In the genomic region with DNA sequence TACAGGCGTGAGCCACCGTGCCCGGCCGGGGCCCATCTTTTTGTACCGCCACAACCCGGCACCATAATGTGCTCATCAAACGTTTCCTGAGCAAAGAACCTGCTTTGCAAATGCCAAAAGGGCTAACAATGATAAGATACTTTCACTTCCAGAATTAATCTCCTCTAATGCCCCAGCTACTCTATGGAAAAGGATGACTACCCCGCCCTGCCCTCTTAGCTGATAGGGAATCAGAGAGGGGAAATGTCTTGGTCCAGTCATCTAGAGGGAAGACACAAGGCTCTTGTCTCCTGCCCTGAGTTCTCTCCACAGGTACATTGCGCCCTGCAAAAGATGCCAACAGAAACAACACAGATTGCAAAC, we compare ENCODE assay signal across 8 cellular contexts. TPM values are rescaled to one million over a fixed set of nuclear protein-coding genes. Genes with fewer than 3 reads are reported as not detected.
DNase-seq lines count a peak whose midpoint lies in the region; ATAC-seq and TF ChIP-seq lines count a peak whose summit lies in the region.

No MANE protein-coding gene starts in this region.

- TF ChIP-seq EP300 in neural cell (conservative IDR thresholded peaks at IDR 0.05; ENCODE audit: poor library complexity, severe bottlenecking) = no peak

- H3K4me1 Mint-ChIP-seq in CD4-positive, CD25-positive, alpha-beta regulatory T cell = peaks cover 0 to 20% (median 11%) of the 10 kb centered on the region in 4 donors

- TF ChIP-seq CTCF in KMS-11 (conservative IDR thresholded peaks at IDR 0.05; ENCODE audit: low read depth, low read length) = no peak
- TF ChIP-seq CTCF in choroid plexus epithelial cell (conservative IDR thresholded peaks at IDR 0.05; ENCODE audit: low read depth, low read length) = no peak
- no peak for TF ChIP-seq CTCF in neural cell (IDR thresholded peaks at IDR 0.05; ENCODE audit: poor library complexity, severe bottlenecking)

- H3F3A ChIP-seq in neural cell (ENCODE audit: insufficient read depth, low read length, poor library complexity, severe bottlenecking) = no peaks in the 10 kb centered on the region

- H3K4me1 ChIP-seq in CD4-positive, CD25-positive, alpha-beta regulatory T cell (ENCODE audit: control insufficient read depth, insufficient read depth, low read length, poor library complexity, severe bottlenecking) = peaks cover 15% of the 10 kb centered on the region
- peaks cover 46% of the 10 kb centered on the region for H3K4me1 ChIP-seq in KMS-11 (ENCODE audit: low read depth, poor library complexity, severe bottlenecking)

- peak overlapping the region; percentile 93 for H3K4me3 ChIP-seq in CD4-positive, CD25-positive, alpha-beta regulatory T cell (ENCODE audit: low read depth, low read length)
- no peak overlapping the region for H3K4me3 ChIP-seq in KMS-11 (IDR thresholded peaks at IDR 0.05; ENCODE audit: insufficient read depth, low read depth, low read length)
- H3K4me3 ChIP-seq in choroid plexus epithelial cell (ENCODE audit: low read depth, low read length) = peak overlapping the region; percentile 87
- H3K4me3 ChIP-seq in neural cell (ENCODE audit: low read length) = peak overlapping the region; percentile 84

- H4K20me1 ChIP-seq in KMS-11 (ENCODE audit: insufficient read depth) = no peaks in the 10 kb centered on the region
- H4K20me1 ChIP-seq in neural cell (ENCODE audit: insufficient read depth) = no peaks in the 10 kb centered on the region

- no peaks in the 10 kb centered on the region for H3K9me3 Mint-ChIP-seq in CD4-positive, CD25-positive, alpha-beta regulatory T cell

- peak overlapping the region; percentile 91 to 95 (median 92) for H3K4me3 Mint-ChIP-seq in CD4-positive, CD25-positive, alpha-beta regulatory T cell

- no peak for TF ChIP-seq RAD21 in neural cell (conservative IDR thresholded peaks at IDR 0.05)

- H3K4me2 ChIP-seq in KMS-11 (peak overlapping the region; percentile 100), neural cell (ENCODE audit: low read length) (peak overlapping the region; percentile 67)

- H3K36me3 ChIP-seq in CD4-positive, CD25-positive, alpha-beta regulatory T cell (ENCODE audit: control insufficient read depth, insufficient read depth, low read length) = no peaks in the 10 kb centered on the region
- H3K36me3 ChIP-seq in KMS-11 (ENCODE audit: insufficient read depth) (no peaks in the 10 kb centered on the region), neural cell (ENCODE audit: insufficient read depth, low read length) (no peaks in the 10 kb centered on the region)

- no peaks in the 10 kb centered on the region for H3K9me2 ChIP-seq in neural cell (ENCODE audit: insufficient read depth, low read length)

- H3K27me3 Mint-ChIP-seq in CD4-positive, CD25-positive, alpha-beta regulatory T cell = no peaks in the 10 kb centered on the region

- H2AFZ ChIP-seq in KMS-11 (ENCODE audit: low read depth) (peak overlapping the region; percentile 98), neural cell (ENCODE audit: low read depth, low read length) (peak overlapping the region; percentile 83)

- no peak for ATAC-seq in CD4-positive, CD25-positive, alpha-beta regulatory T cell (ENCODE audit: low read depth in 2 of 2)
- ATAC-seq in GM18873 (IDR thresholded peaks at IDR 0.05; ENCODE audit: low FRiP score, unreplicated experiment) = no peak
- ATAC-seq in GM21576 (IDR thresholded peaks at IDR 0.05; ENCODE audit: unreplicated experiment) = no peak
- ATAC-seq in HG02798 (IDR thresholded peaks at IDR 0.05; ENCODE audit: poor library complexity, unreplicated experiment) = no peak
- ATAC-seq in GM21717 (IDR thresholded peaks at IDR 0.05; ENCODE audit: unreplicated experiment) = no peak

- H3K27me3 ChIP-seq in CD4-positive, CD25-positive, alpha-beta regulatory T cell (ENCODE audit: control insufficient read depth, insufficient read depth, low read length) = no peaks in the 10 kb centered on the region
- H3K27me3 ChIP-seq in KMS-11 (ENCODE audit: insufficient read depth, low read depth) (no peaks in the 10 kb centered on the region), neural cell (ENCODE audit: insufficient read depth, low read depth, low read length) (no peaks in the 10 kb centered on the region)

- H3K79me2 ChIP-seq in KMS-11 (ENCODE audit: insufficient read depth, low read depth) (no peaks in the 10 kb centered on the region), neural cell (replicated peaks; ENCODE audit: insufficient read depth, low read length) (no peaks in the 10 kb centered on the region)

- peak overlapping the region; percentile 56 for H3K27ac ChIP-seq in CD4-positive, CD25-positive, alpha-beta regulatory T cell (ENCODE audit: insufficient read depth, low read length, poor library complexity, severe bottlenecking)
- peak overlapping the region; percentile 43; the same call in 1 of the 2 replicates for H3K27ac ChIP-seq in KMS-11
- peak overlapping the region; percentile 52 for H3K27ac ChIP-seq in neural cell (ENCODE audit: low read length)

- H3K36me3 Mint-ChIP-seq in CD4-positive, CD25-positive, alpha-beta regulatory T cell = peaks cover 5% of the 10 kb centered on the region

- H3K27ac Mint-ChIP-seq in CD4-positive, CD25-positive, alpha-beta regulatory T cell = peak overlapping the region in 2 of 3 donors; percentile 43 to 87

- DNase-seq in CD4-positive, CD25-positive, alpha-beta regulatory T cell = no peak
- DNase-seq in choroid plexus epithelial cell (ENCODE audit: low read depth) = no peak

- peak overlapping the region; percentile 51; the same call in 1 of the 2 replicates for H3K9ac ChIP-seq in KMS-11
- peak overlapping the region; percentile 67 for H3K9ac ChIP-seq in neural cell (ENCODE audit: low read length)

- no peaks in the 10 kb centered on the region for H3K9me3 ChIP-seq in CD4-positive, CD25-positive, alpha-beta regulatory T cell (ENCODE audit: control insufficient read depth in 2 of 2, low read length in 2 of 2)
- H3K9me3 ChIP-seq in neural cell (ENCODE audit: low read length) = no peaks in the 10 kb centered on the region

TF ChIP-seq in neural cell, 6 proteins besides CTCF, POLR2A, EP300 and RAD21:
- TF ChIP-seq TAF1 (IDR thresholded peaks at IDR 0.05; ENCODE audit: low read depth) (no peak), MXI1 (conservative IDR thresholded peaks at IDR 0.05; ENCODE audit: poor library complexity, severe bottlenecking) (no peak), EZH2 (IDR thresholded peaks at IDR 0.05; ENCODE audit: borderline replicate concordance, insufficient read depth, low read length, poor library complexity, severe bottlenecking) (no peak)
- TF ChIP-seq, protein P1, sequence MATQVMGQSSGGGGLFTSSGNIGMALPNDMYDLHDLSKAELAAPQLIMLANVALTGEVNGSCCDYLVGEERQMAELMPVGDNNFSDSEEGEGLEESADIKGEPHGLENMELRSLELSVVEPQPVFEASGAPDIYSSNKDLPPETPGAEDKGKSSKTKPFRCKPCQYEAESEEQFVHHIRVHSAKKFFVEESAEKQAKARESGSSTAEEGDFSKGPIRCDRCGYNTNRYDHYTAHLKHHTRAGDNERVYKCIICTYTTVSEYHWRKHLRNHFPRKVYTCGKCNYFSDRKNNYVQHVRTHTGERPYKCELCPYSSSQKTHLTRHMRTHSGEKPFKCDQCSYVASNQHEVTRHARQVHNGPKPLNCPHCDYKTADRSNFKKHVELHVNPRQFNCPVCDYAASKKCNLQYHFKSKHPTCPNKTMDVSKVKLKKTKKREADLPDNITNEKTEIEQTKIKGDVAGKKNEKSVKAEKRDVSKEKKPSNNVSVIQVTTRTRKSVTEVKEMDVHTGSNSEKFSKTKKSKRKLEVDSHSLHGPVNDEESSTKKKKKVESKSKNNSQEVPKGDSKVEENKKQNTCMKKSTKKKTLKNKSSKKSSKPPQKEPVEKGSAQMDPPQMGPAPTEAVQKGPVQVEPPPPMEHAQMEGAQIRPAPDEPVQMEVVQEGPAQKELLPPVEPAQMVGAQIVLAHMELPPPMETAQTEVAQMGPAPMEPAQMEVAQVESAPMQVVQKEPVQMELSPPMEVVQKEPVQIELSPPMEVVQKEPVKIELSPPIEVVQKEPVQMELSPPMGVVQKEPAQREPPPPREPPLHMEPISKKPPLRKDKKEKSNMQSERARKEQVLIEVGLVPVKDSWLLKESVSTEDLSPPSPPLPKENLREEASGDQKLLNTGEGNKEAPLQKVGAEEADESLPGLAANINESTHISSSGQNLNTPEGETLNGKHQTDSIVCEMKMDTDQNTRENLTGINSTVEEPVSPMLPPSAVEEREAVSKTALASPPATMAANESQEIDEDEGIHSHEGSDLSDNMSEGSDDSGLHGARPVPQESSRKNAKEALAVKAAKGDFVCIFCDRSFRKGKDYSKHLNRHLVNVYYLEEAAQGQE (IDR thresholded peaks at IDR 0.05; ENCODE audit: borderline replicate concordance) = no peak

RNA-seq across cellular contexts. Expression of a gene that starts 0.6 kb away (rescaled TPM):
- total RNA-seq in CD4-positive, CD25-positive, alpha-beta regulatory T cell = 4.2 TPM
- 1 to 10 TPM; 7.5 to 8.1 (median 7.9) TPM for polyA plus RNA-seq in CD4-positive, CD25-positive, alpha-beta regulatory T cell
- 36.3 and 41.8 TPM in 2 replicates for polyA plus RNA-seq in neural cell
- polyA minus RNA-seq in neural cell = 45.0 and 52.6 TPM in 2 replicates

RNA-seq across cellular contexts. Expression of a gene that starts 22.0 kb away (rescaled TPM):
- 1.7 TPM for total RNA-seq in CD4-positive, CD25-positive, alpha-beta regulatory T cell
- polyA plus RNA-seq in CD4-positive, CD25-positive, alpha-beta regulatory T cell = 1 to 10 TPM; 4.7 to 10.0 (median 7.5) TPM
- 1.5 and 3.1 TPM in 2 replicates for polyA plus RNA-seq in neural cell
- 1.5 TPM in 1 of 2 replicates, not detected in the other for polyA minus RNA-seq in neural cell

RNA-seq across cellular contexts. Expression of a gene that starts 54.6 kb away (rescaled TPM):
- 6.5 TPM for total RNA-seq in CD4-positive, CD25-positive, alpha-beta regulatory T cell
- polyA plus RNA-seq in CD4-positive, CD25-positive, alpha-beta regulatory T cell = 1 to 10 TPM; 5.4 to 9.8 (median 8.4) TPM
- polyA plus RNA-seq in neural cell = 46.1 and 46.8 TPM in 2 replicates
- polyA minus RNA-seq in neural cell = 33.8 and 35.7 TPM in 2 replicates
